In genomic region chr11:12287009-12287373, GRCh38 we compare ENCODE assay signal across 9 cellular contexts.
DNase-seq lines count a peak whose midpoint lies in the region; ATAC-seq lines count a peak whose summit lies in the region.
"Had no signal": no experiment of that assay in that cellular context is flagged by ENCODE, and none has a peak within 500 bp of the region (broad histone marks: within the 10 kb centered on the region; RNA-seq: fewer than 3 reads in every experiment).

No MANE protein-coding gene starts in this region.

- CTCF ChIA-PET in T-cell (lab: Charles Lee), result interaction anchor here (0.6 to 2.2 kb wide), 4 partner anchors 9 to 245 kb away, joined by 3 to 8 read pairs (median 4); no protein-coding TSS in a partner anchor

- no peaks in the 10 kb centered on the region for H3K9me3 ChIP-seq in HUES6 (ENCODE audit: control insufficient read depth, insufficient read depth, low read depth, low read length)

- no peak overlapping the region for H3K27ac Mint-ChIP-seq in T-cell

- H3K79me2 ChIP-seq in mesendoderm (ENCODE audit: control insufficient read depth, insufficient read depth, low read length), result no peaks in the 10 kb centered on the region

- no peak overlapping the region for H2BK15ac ChIP-seq in mesendoderm (replicated peaks; ENCODE audit: low read depth)

- H3K9ac ChIP-seq in HUES6 (ENCODE audit: low read length), result peak overlapping the region; percentile 34
- no peak overlapping the region for H3K9ac ChIP-seq in mesendoderm (ENCODE audit: low read length)

- H2AK5ac ChIP-seq in mesendoderm (ENCODE audit: low read length), result no peak overlapping the region

- POLR2A ChIA-PET in T-cell (lab: Charles Lee), result no interaction called here

- no peak for ATAC-seq in HG02970 (IDR thresholded peaks at IDR 0.05; ENCODE audit: low FRiP score, unreplicated experiment)
- ATAC-seq in T-cell (replicated peaks in 1 of 4), result no peak
- no peak for ATAC-seq in GM19452 (IDR thresholded peaks at IDR 0.05; ENCODE audit: unreplicated experiment)

- peaks cover 10 to 25% (median 12%) of the 10 kb centered on the region in 3 donors for H3K4me1 Mint-ChIP-seq in T-cell

- H2BK120ac ChIP-seq in mesendoderm (ENCODE audit: low read depth, low read length), result no peak overlapping the region

- no peaks in the 10 kb centered on the region for H3K9me3 Mint-ChIP-seq in T-cell
- H3K9me3 Mint-ChIP-seq: central memory CD8-positive, alpha-beta T cell had no signal

- H4K8ac ChIP-seq in mesendoderm (ENCODE audit: low read depth, low read length), result no peak overlapping the region

- no peaks in the 10 kb centered on the region for H3K79me1 ChIP-seq in mesendoderm (ENCODE audit: low read length)

- DNase-seq in 8988T (peak; percentile 67), dermis blood vessel endothelial cell (peak; percentile 83), mesendoderm (peak; percentile 96), T-cell (no peak), NCI-H510A treated with DMSO at 0.1 percent for 48 hours (lab: John Stamatoyannopoulos, UW) (no peak)

- no peak overlapping the region for H3K4me2 ChIP-seq in mesendoderm (ENCODE audit: low read length)

- no peak overlapping the region for H2BK5ac ChIP-seq in mesendoderm (ENCODE audit: low read length)

- H3K4me3 ChIP-seq in HUES6 (ENCODE audit: low read depth, low read length), result no peak overlapping the region
- H3K4me3 ChIP-seq in mesendoderm (ENCODE audit: low read length), result no peak overlapping the region

- H3K4ac ChIP-seq in mesendoderm (ENCODE audit: low read depth, low read length), result no peak overlapping the region

- H3K27me3 ChIP-seq in HUES6 (ENCODE audit: control insufficient read depth, insufficient read depth, low read length), result no peaks in the 10 kb centered on the region
- H3K27me3 ChIP-seq in mesendoderm (ENCODE audit: insufficient read depth, low read length, poor library complexity), result no peaks in the 10 kb centered on the region

- H3K4me1 ChIP-seq in HUES6 (ENCODE audit: control insufficient read depth, insufficient read depth, low read length), result peaks cover 15% of the 10 kb centered on the region
- peaks cover 2% of the 10 kb centered on the region for H3K4me1 ChIP-seq in mesendoderm (ENCODE audit: control insufficient read depth, low read depth, low read length)

- H3K18ac ChIP-seq in mesendoderm (ENCODE audit: low read length), result no peak overlapping the region

- H3K23ac ChIP-seq in mesendoderm (ENCODE audit: low read length), result no peak overlapping the region

- no peak overlapping the region for H3K56ac ChIP-seq in mesendoderm (ENCODE audit: low read length)

- no peaks in the 10 kb centered on the region for H3K36me3 Mint-ChIP-seq in T-cell

- H3K36me3 ChIP-seq in HUES6 (ENCODE audit: control insufficient read depth, insufficient read depth, low read length) (no peaks in the 10 kb centered on the region), mesendoderm (ENCODE audit: control insufficient read depth, insufficient read depth, low read length) (no peaks in the 10 kb centered on the region)

- no CpG with 5 or more reads among the region's 2 CpGs for WGBS in mesendoderm (ENCODE audit: extremely low coverage, insufficient coverage, low lambda C conversion rate)

- H4K5ac ChIP-seq in mesendoderm (ENCODE audit: low read length), result no peak overlapping the region

- peak overlapping the region; percentile 1; the same call in 1 of the 2 replicates for H3K27ac ChIP-seq in HUES6 (ENCODE audit: low read depth, low read length)
- H3K27ac ChIP-seq in mesendoderm (ENCODE audit: low read depth, low read length), result peak overlapping the region; percentile 45

- no peak overlapping the region for H3K4me3 Mint-ChIP-seq in T-cell
- H3K4me3 Mint-ChIP-seq: central memory CD8-positive, alpha-beta T cell had no signal

- no peaks in the 10 kb centered on the region for H3K27me3 Mint-ChIP-seq in T-cell
- H3K27me3 Mint-ChIP-seq: central memory CD8-positive, alpha-beta T cell had no signal

Comparison
In these comparisons a context has a peak if more than half of its experiments do, and no peak if none do; other contexts are left out.
1. DNase-seq: peak in 8988T (single experiment), dermis blood vessel endothelial cell (single experiment) and mesendoderm (single experiment); none in T-cell (0 of 34) and NCI-H510A treated with DMSO at 0.1 percent for 48 hours (single experiment).